In the genomic region with DNA sequence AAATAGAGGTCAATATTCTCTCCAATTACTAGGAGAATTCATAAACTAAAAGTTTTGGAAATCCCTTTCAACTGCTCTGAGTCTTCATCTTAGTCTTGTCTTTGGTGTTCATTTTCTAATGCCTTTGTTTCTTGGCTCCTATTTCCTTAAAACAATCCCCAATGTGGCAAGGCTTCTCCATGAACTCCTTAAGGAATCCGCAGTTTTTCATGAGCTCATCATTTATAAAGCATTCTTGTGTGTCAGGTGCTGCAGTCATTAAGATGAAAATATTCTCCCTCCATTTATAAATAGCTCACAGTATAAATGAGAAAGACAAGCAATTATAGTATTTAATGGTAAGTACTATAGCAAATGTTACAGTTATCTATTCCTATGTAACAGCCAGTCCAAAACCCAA, we compare ENCODE assay signal across 22 cellular contexts.
"Had no signal": no experiment of that assay in that cellular context is flagged by ENCODE, and none has a peak within 500 bp of the region (broad histone marks: within the 10 kb centered on the region; RNA-seq: fewer than 3 reads in every experiment).

No MANE protein-coding gene starts in this region.

- H3K9me3 ChIP-seq: SJSA1 had no signal

- H3K36me3 ChIP-seq: SJSA1 had no signal

- H3K27me3 ChIP-seq: SJSA1 had no signal

- DNase-seq: KBM-7, NCI-H1092, NCI-H1105 treated with DMSO at 0.1 percent for 48 hours, NCI-H1436, NCI-H187, NCI-H2029, NCI-H2081 treated with DMSO at 0.1 percent for 48 hours, NCI-H2171, NCI-H226, NCI-H446, NCI-H510A, NCI-H524 treated with DMSO at 0.1 percent for 48 hours, NCI-H69, NCI-H774, Right ventricle myocardium superior, RPMI8226, SIG-M5 had no signal

- FAIRE-seq: HTR-8/SVneo, RCC 7860 had no signal

- H3K4me3 ChIP-seq: SJSA1, SK-N-MC had no signal

- H3K27ac ChIP-seq: HL-60, SJSA1, SK-N-MC had no signal
